23 cellular contexts compared by ENCODE assay signal in genomic region chr5:30561771-30562170, GRCh38.
DNase-seq lines count a peak whose midpoint lies in the region; FAIRE-seq and TF ChIP-seq lines count a peak whose summit lies in the region.
"Had no signal": no experiment of that assay in that cellular context is flagged by ENCODE, and none has a peak within 500 bp of the region (broad histone marks: within the 10 kb centered on the region; RNA-seq: fewer than 3 reads in every experiment).

No MANE protein-coding gene starts in this region.

- H3K4me1 Mint-ChIP-seq in neural progenitor cell, result peaks cover 4% of the 10 kb centered on the region
- H3K4me1 Mint-ChIP-seq: CD4-positive, CD25-positive, alpha-beta regulatory T cell had no signal

- H3K4me3 Mint-ChIP-seq in neural progenitor cell, result no peak overlapping the region
- H3K4me3 Mint-ChIP-seq: CD4-positive, CD25-positive, alpha-beta regulatory T cell; CD8-positive, alpha-beta T cell had no signal

- no peak overlapping the region for H3K9ac ChIP-seq in SK-N-MC (ENCODE audit: insufficient read length)
- no peak overlapping the region for H3K9ac ChIP-seq in neural progenitor cell
- H3K9ac ChIP-seq: BLaER1, GM23248 had no signal

- TF ChIP-seq CTCF in neural progenitor cell (IDR thresholded peaks at IDR 0.05), result no peak

- DNase-seq in NCI-H748 treated with DMSO at 0.1 percent for 48 hours (lab: John Stamatoyannopoulos, UW) (peak; percentile 46), NCI-H748 (lab: John Stamatoyannopoulos, UW; ENCODE audit: unreplicated experiment) (no peak), HTR-8/SVneo (ENCODE audit: insufficient read length, low spot score) (no peak), SK-N-MC (ENCODE audit: low read depth, low spot score) (peak; percentile 35), neural progenitor cell (ENCODE audit: low spot score) (no peak), EL (no peak), NCI-H524 treated with DMSO at 0.1 percent for 48 hours (lab: John Stamatoyannopoulos, UW) (no peak)
- DNase-seq: 8988T; Caco-2; CD4-positive, CD25-positive, alpha-beta regulatory T cell; CD8-positive, alpha-beta T cell; DMS153; DND-41; GDM1; GM23248; H7; HCEC 1CT had no signal

- H3K9me3 ChIP-seq in SK-N-MC (ENCODE audit: low read depth, low read length) (no peaks in the 10 kb centered on the region), neural progenitor cell (ENCODE audit: low read depth) (no peaks in the 10 kb centered on the region)
- H3K9me3 ChIP-seq: A549, BLaER1, Caco-2 had no signal

- H3K4me3 ChIP-seq in SK-N-MC, result no peak overlapping the region
- H3K4me3 ChIP-seq in neural progenitor cell, result no peak overlapping the region
- H3K4me3 ChIP-seq: A549, BLaER1, GM12878, GM23248 had no signal

- no peak overlapping the region for H3K4me2 ChIP-seq in neural progenitor cell
- H3K4me2 ChIP-seq: A549, BLaER1 had no signal

- H3F3A ChIP-seq in neural progenitor cell (ENCODE audit: low read depth), result no peaks in the 10 kb centered on the region

- no peaks in the 10 kb centered on the region for H3K79me2 ChIP-seq in neural progenitor cell (ENCODE audit: low read depth)

- peaks cover 3% of the 10 kb centered on the region for H3K27me3 Mint-ChIP-seq in neural progenitor cell (ENCODE audit: insufficient read depth, low read depth)
- H3K27me3 Mint-ChIP-seq: CD4-positive, CD25-positive, alpha-beta regulatory T cell had no signal

- H3K27ac ChIP-seq in SK-N-MC (no peak overlapping the region), neural progenitor cell (no peak overlapping the region)
- H3K27ac ChIP-seq: A549, BLaER1, C4-2B, GM23248 had no signal

- H3K9me3 Mint-ChIP-seq in neural progenitor cell, result peaks cover 2% of the 10 kb centered on the region

- no peaks in the 10 kb centered on the region for H3K27me3 ChIP-seq in neural progenitor cell
- H3K27me3 ChIP-seq: BLaER1 had no signal

- FAIRE-seq in HTR-8/SVneo (lab: Jason Lieb, UNC), result peak; percentile 76
- FAIRE-seq: A549, GM12878, GM19239, H1 had no signal

- no peaks in the 10 kb centered on the region for H3K4me1 ChIP-seq in neural progenitor cell
- H3K4me1 ChIP-seq: A549, BLaER1, Caco-2 had no signal

- no peaks in the 10 kb centered on the region for H3K36me3 Mint-ChIP-seq in neural progenitor cell
- H3K36me3 Mint-ChIP-seq: CD4-positive, CD25-positive, alpha-beta regulatory T cell; CD8-positive, alpha-beta T cell had no signal

- H3K36me3 ChIP-seq in SK-N-MC (ENCODE audit: insufficient read depth, low read length) (no peaks in the 10 kb centered on the region), neural progenitor cell (no peaks in the 10 kb centered on the region)
- H3K36me3 ChIP-seq: BLaER1 had no signal

- H2AFZ ChIP-seq in neural progenitor cell (replicated peaks), result no peak overlapping the region
- H2AFZ ChIP-seq: GM23248 had no signal

- no peaks in the 10 kb centered on the region for H4K20me1 ChIP-seq in neural progenitor cell (ENCODE audit: low read depth)
- H4K20me1 ChIP-seq: BLaER1 had no signal

- H3K27ac Mint-ChIP-seq in neural progenitor cell, result no peak overlapping the region
- H3K27ac Mint-ChIP-seq: CD4-positive, CD25-positive, alpha-beta regulatory T cell; CD8-positive, alpha-beta T cell had no signal

Comparison
In these comparisons a context has a peak if more than half of its experiments do, and no peak if none do; other contexts are left out.
1. DNase-seq: peak in NCI-H748 treated with DMSO at 0.1 percent for 48 hours (single experiment) and SK-N-MC (single experiment); none in NCI-H748 (single experiment), HTR-8/SVneo (single experiment), neural progenitor cell (single experiment), EL (single experiment) and NCI-H524 treated with DMSO at 0.1 percent for 48 hours (single experiment).